Comparison of ENCODE assay signal across 1 cellular context in genomic region chr6:351011-351866, GRCh38.
TF ChIP-seq lines count a peak whose summit lies in the region.

No MANE protein-coding gene starts in this region.

TF ChIP-seq in WTC11, 78 proteins besides CTCF, POLR2A, EP300 and RAD21 (continued from another document):
- no peak for TF ChIP-seq STAT6 (CRISPR knock-in tag; conservative IDR thresholded peaks at IDR 0.05; ENCODE audit: low read depth)
